In the genomic region with DNA sequence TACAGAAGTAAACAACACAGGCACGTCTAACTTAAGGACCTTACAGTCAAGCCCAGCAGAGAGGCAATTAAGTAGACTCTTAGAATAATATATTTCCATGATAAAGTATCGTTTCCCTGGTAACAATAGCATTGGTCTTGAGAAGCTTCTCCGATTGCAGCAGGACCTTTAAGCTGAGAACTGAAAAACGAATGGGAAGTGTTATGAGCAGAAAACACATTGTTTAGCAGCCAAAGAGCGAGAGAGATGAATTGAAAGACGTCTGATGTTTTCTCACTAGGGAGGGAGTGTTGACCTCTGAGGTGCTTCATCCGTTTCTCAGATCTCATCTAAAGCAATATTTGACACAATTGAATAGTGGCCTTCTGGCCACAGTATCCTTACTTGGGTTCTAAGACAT, we compare ENCODE assay signal across 8 cellular contexts. TPM values are rescaled to one million over a fixed set of nuclear protein-coding genes. Genes with fewer than 3 reads are reported as not detected.
DNase-seq lines count a peak whose midpoint lies in the region; ATAC-seq lines count a peak whose summit lies in the region.

No MANE protein-coding gene starts in this region.

- H3K4me3 ChIP-seq in BLaER1 treated with 17β-estradiol and CSF1 and Interleukin-3, amounts not matched to agents 10 nM and 100 nM: peak overlapping the region; percentile 77 to 94 (median 90)
- H3K4me3 ChIP-seq in MG63: peak overlapping the region; percentile 99

- no peak for ATAC-seq in natural killer cell treated with Interleukin-12 subunit alpha and Interleukin-12 subunit beta and Interleukin-15 and Interleukin-18, amount 100 ng/mL, for 72 hours
- ATAC-seq in HG03196 (IDR thresholded peaks at IDR 0.05; ENCODE audit: unreplicated experiment): no peak
- ATAC-seq in GM21717 (IDR thresholded peaks at IDR 0.05; ENCODE audit: unreplicated experiment): no peak

- peak overlapping the region; percentile 87 to 97 (median 94) for H3K4me2 ChIP-seq in BLaER1 treated with 17β-estradiol and CSF1 and Interleukin-3, amounts not matched to agents 10 nM and 100 nM

- H3K4me1 ChIP-seq in BLaER1 treated with 17β-estradiol and CSF1 and Interleukin-3, amounts not matched to agents 10 nM and 100 nM: peaks cover 48 to 71% (median 61%) of the 10 kb centered on the region in 10 experiments

- DNase-seq in MG63: no peak
- no peak for DNase-seq in natural killer cell treated with Interleukin-12 subunit alpha and Interleukin-12 subunit beta and Interleukin-15 and Interleukin-18, amount 100 ng/mL, for 72 hours (ENCODE audit: low spot score)
- no peak for DNase-seq in HuH-7 (ENCODE audit: low spot score)
- no peak for DNase-seq in NCI-H2227 (lab: John Stamatoyannopoulos, UW; ENCODE audit: unreplicated experiment)

- intact Hi-C loops in dendritic cell treated with granulocyte-macrophage colony-stimulating factor and Interleukin-4, amounts not matched to agents 40 ng/mL and 50 ng/mL, for 4 days (cut with micrococcal nuclease): no loop called here

- peaks cover 43% of the 10 kb centered on the region for H3K36me3 Mint-ChIP-seq in dendritic cell treated with granulocyte-macrophage colony-stimulating factor and Interleukin-4, amounts not matched to agents 40 ng/mL and 50 ng/mL, for 4 days (ENCODE audit: low read depth)
- H3K36me3 Mint-ChIP-seq in natural killer cell treated with Interleukin-12 subunit alpha and Interleukin-12 subunit beta and Interleukin-15 and Interleukin-18, amount 100 ng/mL, for 72 hours: peaks cover 22% of the 10 kb centered on the region

- peaks cover 11 to 58% (median 43%) of the 10 kb centered on the region in 11 experiments; a peak in 21 of 22 replicates for H3K36me3 ChIP-seq in BLaER1 treated with 17β-estradiol and CSF1 and Interleukin-3, amounts not matched to agents 10 nM and 100 nM
- peaks cover 12% of the 10 kb centered on the region for H3K36me3 ChIP-seq in MG63

- H3K27ac Mint-ChIP-seq in dendritic cell treated with granulocyte-macrophage colony-stimulating factor and Interleukin-4, amounts not matched to agents 40 ng/mL and 50 ng/mL, for 4 days: peak overlapping the region; percentile 99
- peak overlapping the region; percentile 98 for H3K27ac Mint-ChIP-seq in natural killer cell treated with Interleukin-12 subunit alpha and Interleukin-12 subunit beta and Interleukin-15 and Interleukin-18, amount 100 ng/mL, for 72 hours

- H4K20me1 ChIP-seq in BLaER1 treated with 17β-estradiol and CSF1 and Interleukin-3, amounts not matched to agents 10 nM and 100 nM: peaks cover 0 to 51% (median 47%) of the 10 kb centered on the region in 11 experiments; a peak in 19 of 22 replicates

- peak overlapping the region; percentile 90 to 98 (median 94) for H3K27ac ChIP-seq in BLaER1 treated with 17β-estradiol and CSF1 and Interleukin-3, amounts not matched to agents 10 nM and 100 nM

- peaks cover 61% of the 10 kb centered on the region for H3K4me1 Mint-ChIP-seq in dendritic cell treated with granulocyte-macrophage colony-stimulating factor and Interleukin-4, amounts not matched to agents 40 ng/mL and 50 ng/mL, for 4 days (ENCODE audit: low read depth)
- H3K4me1 Mint-ChIP-seq in natural killer cell treated with Interleukin-12 subunit alpha and Interleukin-12 subunit beta and Interleukin-15 and Interleukin-18, amount 100 ng/mL, for 72 hours (ENCODE audit: low read depth in 2 of 2): peaks cover 46 to 62% of the 10 kb centered on the region in 2 donors

- H3K27me3 Mint-ChIP-seq in dendritic cell treated with granulocyte-macrophage colony-stimulating factor and Interleukin-4, amounts not matched to agents 40 ng/mL and 50 ng/mL, for 4 days: no peaks in the 10 kb centered on the region
- H3K27me3 Mint-ChIP-seq in natural killer cell treated with Interleukin-12 subunit alpha and Interleukin-12 subunit beta and Interleukin-15 and Interleukin-18, amount 100 ng/mL, for 72 hours: no peaks in the 10 kb centered on the region

- peak overlapping the region; percentile 99 for H3K4me3 Mint-ChIP-seq in dendritic cell treated with granulocyte-macrophage colony-stimulating factor and Interleukin-4, amounts not matched to agents 40 ng/mL and 50 ng/mL, for 4 days
- H3K4me3 Mint-ChIP-seq in natural killer cell treated with Interleukin-12 subunit alpha and Interleukin-12 subunit beta and Interleukin-15 and Interleukin-18, amount 100 ng/mL, for 72 hours: peak overlapping the region; percentile 88

- H3K9ac ChIP-seq in BLaER1 treated with 17β-estradiol and CSF1 and Interleukin-3, amounts not matched to agents 10 nM and 100 nM: peak overlapping the region; percentile 90 to 99 (median 93)

- no peaks in the 10 kb centered on the region for H3K9me3 Mint-ChIP-seq in dendritic cell treated with granulocyte-macrophage colony-stimulating factor and Interleukin-4, amounts not matched to agents 40 ng/mL and 50 ng/mL, for 4 days
- no peaks in the 10 kb centered on the region for H3K9me3 Mint-ChIP-seq in natural killer cell treated with Interleukin-12 subunit alpha and Interleukin-12 subunit beta and Interleukin-15 and Interleukin-18, amount 100 ng/mL, for 72 hours

- no peaks in the 10 kb centered on the region for H3K9me3 ChIP-seq in BLaER1 treated with 17β-estradiol and CSF1 and Interleukin-3, amounts not matched to agents 10 nM and 100 nM (replicated peaks in 1 of 11)
- H3K9me3 ChIP-seq in MG63: no peaks in the 10 kb centered on the region

- no peaks in the 10 kb centered on the region for H3K27me3 ChIP-seq in BLaER1 treated with 17β-estradiol and CSF1 and Interleukin-3, amounts not matched to agents 10 nM and 100 nM
- H3K27me3 ChIP-seq in MG63: no peaks in the 10 kb centered on the region

RNA-seq across cellular contexts. Expression of gene BYSL, which starts 0.9 kb away (rescaled TPM):
- 34.0 and 64.8 TPM in 2 replicates for total RNA-seq in MG63 (2014; rRNA removed; shearing (Covaris generic); ENCODE audit: low replicate concordance)
- total RNA-seq in natural killer cell treated with Interleukin-12 subunit alpha and Interleukin-12 subunit beta and Interleukin-15 and Interleukin-18, amount 100 ng/mL, for 72 hours: 10 to 100 TPM; 48.3 to 73.9 TPM

RNA-seq across cellular contexts. Expression of gene MED20, which starts 1.2 kb away (rescaled TPM):
- total RNA-seq in MG63 (2014; rRNA removed; shearing (Covaris generic); ENCODE audit: low replicate concordance): 7.7 and 13.7 TPM in 2 replicates
- 10 to 100 TPM; 25.5 to 33.0 TPM for total RNA-seq in natural killer cell treated with Interleukin-12 subunit alpha and Interleukin-12 subunit beta and Interleukin-15 and Interleukin-18, amount 100 ng/mL, for 72 hours

RNA-seq across cellular contexts. Expression of gene CCND3, which starts 19.5 kb away (rescaled TPM):
- 7.5 and 29.8 TPM in 2 replicates for total RNA-seq in MG63 (2014; rRNA removed; shearing (Covaris generic); ENCODE audit: low replicate concordance)
- 100 to 1,000 TPM; 382 to 466 TPM for total RNA-seq in natural killer cell treated with Interleukin-12 subunit alpha and Interleukin-12 subunit beta and Interleukin-15 and Interleukin-18, amount 100 ng/mL, for 72 hours

RNA-seq across cellular contexts. Expression of gene USP49, which starts 27.0 kb away (rescaled TPM):
- total RNA-seq in MG63 (2014; rRNA removed; shearing (Covaris generic); ENCODE audit: low replicate concordance): 1.1 and 1.3 TPM in 2 replicates
- total RNA-seq in natural killer cell treated with Interleukin-12 subunit alpha and Interleukin-12 subunit beta and Interleukin-15 and Interleukin-18, amount 100 ng/mL, for 72 hours: 10 to 100 TPM in 1 of 2 donors, 1 to 10 TPM in 1; 8.2 to 15.3 TPM

Comparison
In these comparisons a context has a peak if more than half of its experiments do, and no peak if none do; other contexts are left out.
1. RNA of gene CCND3, which starts 19.5 kb away (total RNA-seq): 382 to 466 TPM in natural killer cell treated with Interleukin-12 subunit alpha and Interleukin-12 subunit beta and Interleukin-15 and Interleukin-18, amount 100 ng/mL, for 72 hours; 7.5 to 29.8 TPM in MG63; every median in the first group is over 10 times any median in the second.